Comparison of ENCODE assay signal across 8 cellular contexts in genomic region chr2:66445781-66446177, GRCh38. TPM values are rescaled to one million over a fixed set of nuclear protein-coding genes. Genes with fewer than 3 reads are reported as not detected.
DNase-seq lines count a peak whose midpoint lies in the region; ATAC-seq and TF ChIP-seq lines count a peak whose summit lies in the region.
"Had no signal": no experiment of that assay in that cellular context is flagged by ENCODE, and none has a peak within 500 bp of the region (broad histone marks: within the 10 kb centered on the region; RNA-seq: fewer than 3 reads in every experiment).

No MANE protein-coding gene starts in this region.

- peak overlapping the region; percentile 74 for H3K4me3 ChIP-seq in WI38 (ENCODE audit: low read depth, low read length)
- peak overlapping the region; percentile 19 for H3K4me3 ChIP-seq in fibroblast of pulmonary artery (replicated peaks; ENCODE audit: low read depth, low read length)
- H3K4me3 ChIP-seq in mucosa of rectum (ENCODE audit: low read length in 2 of 2), result peak overlapping the region; percentile 28 to 48
- peak overlapping the region; percentile 67 for H3K4me3 ChIP-seq in upper lobe of right lung

- H3K27ac ChIP-seq in mucosa of rectum (ENCODE audit: low read depth in 2 of 2, low read length in 2 of 2) (peak overlapping the region; percentile 73 to 76), upper lobe of right lung (peak overlapping the region; percentile 93)

- peak; percentile 18; the same call in 1 of the 2 replicates for TF ChIP-seq CTCF in WI38 (IDR thresholded peaks at IDR 0.05; ENCODE audit: low read depth, low read length)
- TF ChIP-seq CTCF in fibroblast of pulmonary artery (IDR thresholded peaks at IDR 0.05; ENCODE audit: low read length, missing control alignments), result no peak
- peak; percentile 11 for TF ChIP-seq CTCF in upper lobe of right lung (IDR thresholded peaks at IDR 0.05)

- H3K36me3 ChIP-seq in mucosa of rectum (ENCODE audit: control insufficient read depth in 2 of 2, insufficient read depth in 2 of 2, low read length in 2 of 2) (no peaks in the 10 kb centered on the region), upper lobe of right lung (peaks cover 8% of the 10 kb centered on the region)

- DNase-seq in fibroblast of pulmonary artery (ENCODE audit: low read depth) (no peak), upper lobe of right lung (no peak), mesenteric fat pad (ENCODE audit: low spot score) (no peak)

- intact Hi-C loops in upper lobe of right lung (cut with DNase I), result loop anchor here (10.0 kb wide), 1 partner anchor 249 kb away; no protein-coding TSS in a partner anchor

- ATAC-seq in upper lobe of right lung (peak; percentile 48), HG03565 (IDR thresholded peaks at IDR 0.05; ENCODE audit: unreplicated experiment) (no peak), HG03571 (IDR thresholded peaks at IDR 0.05; ENCODE audit: unreplicated experiment) (no peak)
- ATAC-seq: Panc1 had no signal

- peak overlapping the region in 1 of 2 donors; percentile 49 for H3K9ac ChIP-seq in mucosa of rectum (ENCODE audit: low read depth in 1 of 2, low read length in 2 of 2)

- H3K27me3 ChIP-seq in mucosa of rectum (ENCODE audit: control insufficient read depth in 2 of 2, insufficient read depth in 2 of 2, low read length in 2 of 2) (peaks cover 0 to 2% of the 10 kb centered on the region in 2 donors), upper lobe of right lung (peaks cover 15% of the 10 kb centered on the region)

- no peaks in the 10 kb centered on the region for H3K4me1 ChIP-seq in mucosa of rectum (ENCODE audit: control insufficient read depth in 2 of 2, insufficient read depth in 2 of 2, low read length in 2 of 2)
- H3K4me1 ChIP-seq in upper lobe of right lung, result peaks cover 4% of the 10 kb centered on the region

- H3K9me3 ChIP-seq in mucosa of rectum (ENCODE audit: control insufficient read depth in 2 of 2, low read length in 2 of 2), result no peaks in the 10 kb centered on the region
- no peaks in the 10 kb centered on the region for H3K9me3 ChIP-seq in upper lobe of right lung

RNA-seq across cellular contexts. Expression of gene MEIS1, which starts 10.9 kb away (rescaled TPM):
- total RNA-seq in upper lobe of right lung (48.0 TPM), mesenteric fat pad (31.7 TPM)

Comparison
In these comparisons a context has a peak if more than half of its experiments do, and no peak if none do; other contexts are left out.
1. H3K4me3 ChIP-seq: peak in every context shown above with its lines; median percentile 74 in WI38; 67 in upper lobe of right lung; 38 in mucosa of rectum; 19 in fibroblast of pulmonary artery.